Comparison of ENCODE assay signal across 22 cellular contexts in the genomic region with DNA sequence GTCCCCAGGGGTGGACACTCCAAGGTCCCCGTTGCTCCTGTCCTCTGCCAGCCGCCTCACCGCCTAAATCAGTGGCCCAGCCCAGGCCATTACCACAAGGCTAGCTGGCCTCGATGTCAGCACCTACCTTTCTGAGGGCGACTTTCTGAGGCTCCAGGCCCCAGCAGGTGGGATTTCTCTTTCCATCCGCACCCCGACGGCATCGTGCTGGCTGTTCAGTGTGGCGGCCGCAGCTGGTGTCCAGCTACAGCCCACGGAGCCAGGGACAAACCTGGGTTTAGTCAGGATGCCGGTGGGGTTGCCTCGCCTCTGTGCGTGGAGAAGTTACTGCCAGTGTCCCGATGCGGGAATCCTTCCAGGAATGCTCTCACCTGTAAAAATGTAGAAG.
DNase-seq lines count a peak whose midpoint lies in the region; ATAC-seq and TF ChIP-seq lines count a peak whose summit lies in the region.
"Had no signal": no experiment of that assay in that cellular context is flagged by ENCODE, and none has a peak within 500 bp of the region (broad histone marks: within the 10 kb centered on the region; RNA-seq: fewer than 3 reads in every experiment).

No MANE protein-coding gene starts in this region.

- intact Hi-C loops in activated CD4-positive, alpha-beta T cell treated with anti-CD3 and anti-CD28 coated beads, Interleukin-2, amount 10 ng/mL, durations not matched to agents 24 days and 14 days (cut with micrococcal nuclease), result no loop called here
- intact Hi-C loops in esophagus muscularis mucosa (cut with DNase I), result no loop called here

- H3K4me1 ChIP-seq in esophagus muscularis mucosa, result no peaks in the 10 kb centered on the region

- H3K36me3 Mint-ChIP-seq in activated CD4-positive, alpha-beta T cell treated with anti-CD3 and anti-CD28 coated beads, Interleukin-2, amount 10 ng/mL, durations not matched to agents 24 days and 14 days (ENCODE audit: low read depth), result no peaks in the 10 kb centered on the region
- no peaks in the 10 kb centered on the region for H3K36me3 Mint-ChIP-seq in osteocyte (ENCODE audit: unreplicated experiment)
- H3K36me3 Mint-ChIP-seq: CD14-positive monocyte had no signal

- H3K4me3 ChIP-seq in esophagus muscularis mucosa, result no peak overlapping the region
- H3K4me3 ChIP-seq: SK-N-MC had no signal

- peaks cover 3% of the 10 kb centered on the region for H3K9me3 Mint-ChIP-seq in activated CD4-positive, alpha-beta T cell treated with anti-CD3 and anti-CD28 coated beads, Interleukin-2, amount 10 ng/mL, durations not matched to agents 24 days and 14 days
- peaks cover 16% of the 10 kb centered on the region for H3K9me3 Mint-ChIP-seq in osteocyte (ENCODE audit: unreplicated experiment)

- TF ChIP-seq EP300 in esophagus muscularis mucosa (IDR thresholded peaks at IDR 0.05), result no peak

- H3K27me3 ChIP-seq in esophagus muscularis mucosa, result peaks cover 0 to 3% (median 0%) of the 10 kb centered on the region in 4 donors
- H3K27me3 ChIP-seq: BE2C had no signal

- peaks cover 4% of the 10 kb centered on the region for H3K4me1 Mint-ChIP-seq in activated CD4-positive, alpha-beta T cell treated with anti-CD3 and anti-CD28 coated beads, Interleukin-2, amount 10 ng/mL, durations not matched to agents 24 days and 14 days
- H3K4me1 Mint-ChIP-seq in osteocyte (ENCODE audit: unreplicated experiment), result no peaks in the 10 kb centered on the region
- H3K4me1 Mint-ChIP-seq: CD14-positive monocyte had no signal

- no peak overlapping the region for H3K27ac Mint-ChIP-seq in activated CD4-positive, alpha-beta T cell treated with anti-CD3 and anti-CD28 coated beads, Interleukin-2, amount 10 ng/mL, durations not matched to agents 24 days and 14 days
- no peak overlapping the region for H3K27ac Mint-ChIP-seq in osteocyte (ENCODE audit: unreplicated experiment)
- H3K27ac Mint-ChIP-seq: CD14-positive monocyte; CD8-positive, alpha-beta memory T cell had no signal

- no peak for TF ChIP-seq CTCF in esophagus muscularis mucosa (IDR thresholded peaks at IDR 0.05)
- TF ChIP-seq CTCF in osteocyte (IDR thresholded peaks at IDR 0.05), result no peak

- H3K4me3 Mint-ChIP-seq in activated CD4-positive, alpha-beta T cell treated with anti-CD3 and anti-CD28 coated beads, Interleukin-2, amount 10 ng/mL, durations not matched to agents 24 days and 14 days, result no peak overlapping the region
- H3K4me3 Mint-ChIP-seq in osteocyte (ENCODE audit: unreplicated experiment), result no peak overlapping the region
- H3K4me3 Mint-ChIP-seq: CD14-positive monocyte; CD8-positive, alpha-beta memory T cell had no signal

- peaks cover 0 to 11% (median 4%) of the 10 kb centered on the region in 4 donors for H3K9me3 ChIP-seq in esophagus muscularis mucosa
- H3K9me3 ChIP-seq: BE2C had no signal

- no peaks in the 10 kb centered on the region for H3K36me3 ChIP-seq in esophagus muscularis mucosa
- H3K36me3 ChIP-seq: BE2C had no signal

- 96% methylated on average over 16 of the region's 17 CpGs for WGBS in esophagus muscularis mucosa

- DNase-seq in activated CD4-positive, alpha-beta T cell treated with anti-CD3 and anti-CD28 coated beads, Interleukin-2, amount 10 ng/mL, durations not matched to agents 24 days and 14 days, result peak; percentile 46
- no peak for DNase-seq in activated CD4-positive, alpha-beta T cell treated with anti-CD3 and anti-CD28 coated beads, Interleukin-2, amount 50 U/mL, for 4 hours
- peak; percentile 79 for DNase-seq in esophagus muscularis mucosa (ENCODE audit: extremely low spot score)
- DNase-seq in osteocyte (ENCODE audit: extremely low spot score, unreplicated experiment), result peak; percentile 64
- DNase-seq in AG20443 (ENCODE audit: low spot score), result no peak
- DNase-seq in NCI-H1417 treated with DMSO at 0.1 percent for 48 hours (lab: John Stamatoyannopoulos, UW), result no peak
- DNase-seq: BE2C; Calu3; CD8-positive, alpha-beta memory T cell; DMS79 treated with DMSO at 0.1 percent for 48 hours; Kasumi-1; NCI-H1105 treated with DMSO at 0.1 percent for 48 hours; NCI-H1694; NCI-H2029 treated with DMSO at 0.1 percent for 48 hours; NCI-H226; NCI-H510A; NCI-H69; SIG-M5 had no signal

- H3K27me3 Mint-ChIP-seq in activated CD4-positive, alpha-beta T cell treated with anti-CD3 and anti-CD28 coated beads, Interleukin-2, amount 10 ng/mL, durations not matched to agents 24 days and 14 days, result peaks cover 26% of the 10 kb centered on the region
- H3K27me3 Mint-ChIP-seq in osteocyte (ENCODE audit: unreplicated experiment), result peaks cover 3% of the 10 kb centered on the region

- ATAC-seq in HG02884 (IDR thresholded peaks at IDR 0.05; ENCODE audit: unreplicated experiment), result no peak

- no peak overlapping the region for H3K27ac ChIP-seq in esophagus muscularis mucosa (replicated peaks in 1 of 4)
- H3K27ac ChIP-seq: 22Rv1, SK-N-MC had no signal

- no peak for TF ChIP-seq POLR2A in esophagus muscularis mucosa (IDR thresholded peaks at IDR 0.05; ENCODE audit: low read depth)

Comparison
In these comparisons a context has a peak if more than half of its experiments do, and no peak if none do; other contexts are left out.
1. DNase-seq: peak in activated CD4-positive, alpha-beta T cell treated with anti-CD3 and anti-CD28 coated beads, Interleukin-2, amount 10 ng/mL, durations not matched to agents 24 days and 14 days (single experiment), esophagus muscularis mucosa (single experiment) and osteocyte (single experiment); none in activated CD4-positive, alpha-beta T cell treated with anti-CD3 and anti-CD28 coated beads, Interleukin-2, amount 50 U/mL, for 4 hours (0 of 2), AG20443 (single experiment) and NCI-H1417 treated with DMSO at 0.1 percent for 48 hours (single experiment).